In genomic region chrX:43333543-43333942, GRCh38 we compare ENCODE assay signal across 1 cellular context.
TF ChIP-seq lines count a peak whose summit lies in the region.

No MANE protein-coding gene starts in this region.

TF ChIP-seq in HCT116, 20 proteins besides CTCF, POLR2A, EP300 and RAD21 (continued from another document):
- TF ChIP-seq EGR1 (IDR thresholded peaks at IDR 0.05; ENCODE audit: low read depth) = no peak
- no peak for TF ChIP-seq ZFX (IDR thresholded peaks at IDR 0.05)
- TF ChIP-seq SIN3A (IDR thresholded peaks at IDR 0.05; ENCODE audit: low read depth) = no peak
- TF ChIP-seq ZNF274 (IDR thresholded peaks at IDR 0.05; ENCODE audit: low read depth, low read length) = no peak
- no peak for TF ChIP-seq SRF (IDR thresholded peaks at IDR 0.05; ENCODE audit: low read depth)
